Comparison of ENCODE assay signal across 10 cellular contexts in genomic region chr16:68227850-68228553, GRCh38. TPM values are rescaled to one million over a fixed set of nuclear protein-coding genes. Genes with fewer than 3 reads are reported as not detected.
DNase-seq lines count a peak whose midpoint lies in the region; ATAC-seq, FAIRE-seq and TF ChIP-seq lines count a peak whose summit lies in the region.
"Had no signal": no experiment of that assay in that cellular context is flagged by ENCODE, and none has a peak within 500 bp of the region (broad histone marks: within the 10 kb centered on the region; RNA-seq: fewer than 3 reads in every experiment).

No MANE protein-coding gene starts in this region.

- no peak overlapping the region for H3K4me3 ChIP-seq in CD4-positive, alpha-beta memory T cell (ENCODE audit: low read length in 2 of 2)

- peaks cover 18 to 40% (median 28%) of the 10 kb centered on the region in 4 donors for H3K4me1 Mint-ChIP-seq in CD4-positive, alpha-beta memory T cell
- peaks cover 37% of the 10 kb centered on the region for H3K4me1 Mint-ChIP-seq in activated naive CD8-positive, alpha-beta T cell treated with anti-CD3 and anti-CD28 coated beads for 36 hours
- H3K4me1 Mint-ChIP-seq in natural killer cell = peaks cover 16 to 20% of the 10 kb centered on the region in 2 donors

- peak overlapping the region; percentile 31 to 89 (median 68) for H3K27ac Mint-ChIP-seq in CD4-positive, alpha-beta memory T cell
- H3K27ac Mint-ChIP-seq in activated naive CD8-positive, alpha-beta T cell treated with anti-CD3 and anti-CD28 coated beads for 36 hours = peak overlapping the region; percentile 87
- H3K27ac Mint-ChIP-seq in natural killer cell = peak overlapping the region; percentile 75 to 76

- peaks cover 0 to 41% of the 10 kb centered on the region in 2 donors for H3K36me3 Mint-ChIP-seq in CD4-positive, alpha-beta memory T cell
- H3K36me3 Mint-ChIP-seq in activated naive CD8-positive, alpha-beta T cell treated with anti-CD3 and anti-CD28 coated beads for 36 hours = peaks cover 6% of the 10 kb centered on the region
- no peaks in the 10 kb centered on the region for H3K36me3 Mint-ChIP-seq in natural killer cell
- H3K36me3 Mint-ChIP-seq: IgD-negative memory B cell had no signal

- TF ChIP-seq CTCF in natural killer cell (IDR thresholded peaks at IDR 0.05) = no peak

- no peak for DNase-seq in CD4-positive, alpha-beta memory T cell
- DNase-seq in GM12892 (ENCODE audit: insufficient read length) (no peak), natural killer cell (no peak), GM19239 (ENCODE audit: insufficient read length, low spot score) (no peak), NCI-H748 (lab: John Stamatoyannopoulos, UW; ENCODE audit: unreplicated experiment) (no peak)
- no peak for DNase-seq in activated naive CD8-positive, alpha-beta T cell treated with anti-CD3 and anti-CD28 coated beads for 36 hours
- DNase-seq: NCI-H748 treated with DMSO at 0.1 percent for 48 hours had no signal

- H3K36me3 ChIP-seq in CD4-positive, alpha-beta memory T cell (ENCODE audit: insufficient read depth, low read length) = peaks cover 19% of the 10 kb centered on the region

- ATAC-seq in natural killer cell (no peak), HG02588 (IDR thresholded peaks at IDR 0.05; ENCODE audit: unreplicated experiment) (no peak), GM19455 (IDR thresholded peaks at IDR 0.05; ENCODE audit: unreplicated experiment) (no peak)

- FAIRE-seq in GM12892 (lab: Jason Lieb, UNC) (peak; percentile 50), GM19239 (lab: Jason Lieb, UNC) (no peak)

- no peaks in the 10 kb centered on the region for H3K9me3 Mint-ChIP-seq in CD4-positive, alpha-beta memory T cell
- no peaks in the 10 kb centered on the region for H3K9me3 Mint-ChIP-seq in activated naive CD8-positive, alpha-beta T cell treated with anti-CD3 and anti-CD28 coated beads for 36 hours
- H3K9me3 Mint-ChIP-seq in natural killer cell = no peaks in the 10 kb centered on the region
- H3K9me3 Mint-ChIP-seq: IgD-negative memory B cell had no signal

- no peaks in the 10 kb centered on the region for H3K27me3 Mint-ChIP-seq in CD4-positive, alpha-beta memory T cell
- H3K27me3 Mint-ChIP-seq in activated naive CD8-positive, alpha-beta T cell treated with anti-CD3 and anti-CD28 coated beads for 36 hours = no peaks in the 10 kb centered on the region
- no peaks in the 10 kb centered on the region for H3K27me3 Mint-ChIP-seq in natural killer cell (ENCODE audit: low read depth in 2 of 2)
- H3K27me3 Mint-ChIP-seq: IgD-negative memory B cell had no signal

- H3K27me3 ChIP-seq in CD4-positive, alpha-beta memory T cell (ENCODE audit: insufficient read depth, low read length) = no peaks in the 10 kb centered on the region

- CTCF ChIA-PET in CD4-positive, alpha-beta memory T cell (lab: Charles Lee; ENCODE audit: partially characterized antibody) = interaction anchor here (0.7 to 2.6 kb wide), 25 partner anchors 9 to 413 kb away, joined by 3 to 19 read pairs (median 4); no protein-coding TSS in a partner anchor

- POLR2A ChIA-PET in CD4-positive, alpha-beta memory T cell (lab: Charles Lee; ENCODE audit: partially characterized antibody) = interaction anchor here (0.9 to 3.0 kb wide), 5 partner anchors 9 to 143 kb away, joined by 3 to 17 read pairs (median 5); partner anchors contain the start of genes ESRP2, NFATC3 and PLA2G15

- H3K4me1 ChIP-seq in CD4-positive, alpha-beta memory T cell (ENCODE audit: insufficient read depth, low read length) = peaks cover 23% of the 10 kb centered on the region

- H3K27ac ChIP-seq in CD4-positive, alpha-beta memory T cell (ENCODE audit: low read depth, low read length) = no peak overlapping the region

- no peak for TF ChIP-seq POLR2A in GM12892 (IDR thresholded peaks at IDR 0.05; ENCODE audit: low read depth, low read length)

- peak overlapping the region in 1 of 8 donors; percentile 7 for H3K4me3 Mint-ChIP-seq in CD4-positive, alpha-beta memory T cell
- peak overlapping the region; percentile 25 for H3K4me3 Mint-ChIP-seq in activated naive CD8-positive, alpha-beta T cell treated with anti-CD3 and anti-CD28 coated beads for 36 hours
- no peak overlapping the region for H3K4me3 Mint-ChIP-seq in natural killer cell

- intact Hi-C loops in CD4-positive, alpha-beta memory T cell (cut with micrococcal nuclease) = loop anchor here (2.0 kb wide), 1 partner anchor 411 kb away; no protein-coding TSS in a partner anchor
- intact Hi-C loops in natural killer cell (cut with micrococcal nuclease) = no loop called here

- no peaks in the 10 kb centered on the region for H3K9me3 ChIP-seq in CD4-positive, alpha-beta memory T cell (ENCODE audit: control insufficient read depth in 1 of 2, low read length in 2 of 2)

RNA-seq across cellular contexts. Expression of gene ESRP2, which starts 7.9 kb away (rescaled TPM):
- total RNA-seq in CD4-positive, alpha-beta memory T cell = under 1 TPM; 0.14 to 0.26 TPM
- under 1 TPM in 1 of 2 donors, not detected in 1; 0.64 TPM for polyA plus RNA-seq in CD4-positive, alpha-beta memory T cell
- polyA plus RNA-seq in GM12892 (2012; ENCODE audit: missing spikeins) = 0.30 TPM
- total RNA-seq in activated naive CD8-positive, alpha-beta T cell treated with anti-CD3 and anti-CD28 coated beads for 36 hours = 1 to 10 TPM in 1 of 2 experiments, under 1 TPM in 1; 0.92 to 1.2 TPM
- not detected for total RNA-seq in natural killer cell

RNA-seq across cellular contexts. Expression of gene PLA2G15, which starts 17.2 kb away (rescaled TPM):
- total RNA-seq in CD4-positive, alpha-beta memory T cell = 10 to 100 TPM; 12.0 to 13.3 TPM
- polyA plus RNA-seq in CD4-positive, alpha-beta memory T cell = 10 to 100 TPM in 1 of 2 donors, 1 to 10 TPM in 1; 6.6 to 10.8 TPM
- polyA plus RNA-seq in GM12892 (2012; ENCODE audit: missing spikeins) = 3.5 TPM
- 1 to 10 TPM; 7.9 to 8.0 TPM for total RNA-seq in activated naive CD8-positive, alpha-beta T cell treated with anti-CD3 and anti-CD28 coated beads for 36 hours
- total RNA-seq in natural killer cell = 10 to 100 TPM in 2 of 3 donors, 1 to 10 TPM in 1; 5.6 to 13.0 (median 12.7) TPM

RNA-seq across cellular contexts. Expression of gene SLC7A6, which starts 36.3 kb away (rescaled TPM):
- 100 to 1,000 TPM; 190 to 194 TPM for total RNA-seq in CD4-positive, alpha-beta memory T cell
- polyA plus RNA-seq in CD4-positive, alpha-beta memory T cell = 10 to 100 TPM; 14.4 to 21.1 TPM
- polyA plus RNA-seq in GM12892 (2012; ENCODE audit: missing spikeins) = 32.2 TPM
- 10 to 100 TPM; 65.9 to 69.9 TPM for total RNA-seq in activated naive CD8-positive, alpha-beta T cell treated with anti-CD3 and anti-CD28 coated beads for 36 hours
- 10 to 100 TPM; 46.6 to 84.9 (median 69.6) TPM for total RNA-seq in natural killer cell
